Comparison of ENCODE assay signal across 1 cellular context in the genomic region with DNA sequence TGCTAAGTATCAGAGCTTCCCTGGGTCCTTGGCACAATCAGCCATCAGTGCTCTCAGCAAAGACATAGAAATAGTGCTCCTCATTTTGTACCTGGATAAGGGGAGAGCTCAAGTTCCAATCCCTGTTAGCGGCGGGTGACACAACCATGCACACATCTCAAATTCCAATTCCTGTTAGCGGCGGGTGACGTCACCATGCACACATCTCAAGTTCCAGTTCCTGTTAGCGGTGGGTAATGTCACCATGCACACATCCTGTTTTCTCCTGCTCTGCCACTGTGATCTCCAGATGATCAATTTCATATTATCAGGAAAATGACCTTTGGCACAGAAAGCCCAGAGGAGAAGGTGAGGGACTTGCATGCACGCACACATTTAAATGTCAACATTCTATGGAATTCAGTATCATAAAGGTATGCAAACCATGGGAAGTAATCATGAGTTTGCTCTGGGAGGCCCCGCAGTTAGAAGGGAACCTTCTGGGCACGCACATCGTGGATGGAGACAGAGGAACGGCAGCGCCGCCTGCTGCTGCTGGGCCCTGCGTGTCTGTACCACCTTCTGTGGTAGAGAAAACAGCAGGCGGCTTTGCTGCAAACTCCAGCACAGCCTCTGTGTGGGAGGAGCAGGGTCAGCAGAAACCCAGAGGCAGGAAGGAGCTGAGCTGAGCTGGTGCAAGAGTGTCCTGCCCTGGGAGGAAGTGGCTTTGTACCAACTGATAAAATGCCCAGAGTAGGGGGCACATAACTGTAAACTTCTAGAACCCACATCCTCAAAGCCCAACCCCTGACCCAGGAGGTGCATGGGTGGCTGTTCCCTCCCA.
TF ChIP-seq lines count a peak whose summit lies in the region.

No MANE protein-coding gene starts in this region.

TF ChIP-seq in HepG2, 621 proteins besides CTCF, POLR2A, EP300 and RAD21 (continued from another document and continues in another):
- TF ChIP-seq, protein P1, sequence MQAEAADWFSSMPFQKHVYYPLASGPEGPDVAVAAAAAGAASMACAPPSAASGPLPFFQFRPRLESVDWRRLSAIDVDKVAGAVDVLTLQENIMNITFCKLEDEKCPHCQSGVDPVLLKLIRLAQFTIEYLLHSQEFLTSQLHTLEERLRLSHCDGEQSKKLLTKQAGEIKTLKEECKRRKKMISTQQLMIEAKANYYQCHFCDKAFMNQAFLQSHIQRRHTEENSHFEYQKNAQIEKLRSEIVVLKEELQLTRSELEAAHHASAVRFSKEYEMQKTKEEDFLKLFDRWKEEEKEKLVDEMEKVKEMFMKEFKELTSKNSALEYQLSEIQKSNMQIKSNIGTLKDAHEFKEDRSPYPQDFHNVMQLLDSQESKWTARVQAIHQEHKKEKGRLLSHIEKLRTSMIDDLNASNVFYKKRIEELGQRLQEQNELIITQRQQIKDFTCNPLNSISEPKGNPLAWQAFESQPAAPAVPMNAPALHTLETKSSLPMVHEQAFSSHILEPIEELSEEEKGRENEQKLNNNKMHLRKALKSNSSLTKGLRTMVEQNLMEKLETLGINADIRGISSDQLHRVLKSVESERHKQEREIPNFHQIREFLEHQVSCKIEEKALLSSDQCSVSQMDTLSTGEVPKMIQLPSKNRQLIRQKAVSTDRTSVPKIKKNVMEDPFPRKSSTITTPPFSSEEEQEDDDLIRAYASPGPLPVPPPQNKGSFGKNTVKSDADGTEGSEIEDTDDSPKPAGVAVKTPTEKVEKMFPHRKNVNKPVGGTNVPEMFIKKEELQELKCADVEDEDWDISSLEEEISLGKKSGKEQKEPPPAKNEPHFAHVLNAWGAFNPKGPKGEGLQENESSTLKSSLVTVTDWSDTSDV (CRISPR knock-in tag; IDR thresholded peaks at IDR 0.05), result no peak
- TF ChIP-seq HNRNPL (IDR thresholded peaks at IDR 0.05; ENCODE audit: low read depth, low read length) (0 out of 2 replicates have a peak, but pooled peaks have one; percentile 49), ZFP37 (CRISPR knock-in tag; IDR thresholded peaks at IDR 0.05; ENCODE audit: borderline replicate concordance) (no peak), U2AF1 (optimal IDR thresholded peaks at IDR 0.05; ENCODE audit: low read depth, low read length) (no peak), KDM3A (CRISPR knock-in tag; IDR thresholded peaks at IDR 0.05; ENCODE audit: low read depth) (no peak; the same call in 1 of the 2 replicates), GATAD2A (CRISPR knock-in tag; IDR thresholded peaks at IDR 0.05) (peak; percentile 76), ZNF713 (CRISPR knock-in tag; IDR thresholded peaks at IDR 0.05) (no peak), ARNT2 (CRISPR knock-in tag; IDR thresholded peaks at IDR 0.05; ENCODE audit: low read depth) (no peak), SOX6 (IDR thresholded peaks at IDR 0.05) (no peak), SOX6 (CRISPR knock-in tag; IDR thresholded peaks at IDR 0.05) (peak; percentile 46), SMARCC2 (IDR thresholded peaks at IDR 0.05) (no peak), NONO (IDR thresholded peaks at IDR 0.05) (no peak), NONO (CRISPR knock-in tag; conservative IDR thresholded peaks at IDR 0.05) (peak; percentile 62; the same call in 1 of the 2 replicates), MAFF (IDR thresholded peaks at IDR 0.05; ENCODE audit: low read depth, low read length) (peak; percentile 24; the same call in 1 of the 2 replicates), JUNB (CRISPR knock-in tag; IDR thresholded peaks at IDR 0.05; ENCODE audit: borderline replicate concordance) (0 out of 2 replicates have a peak, but pooled peaks have one; percentile 54), ZNF543 (CRISPR knock-in tag; IDR thresholded peaks at IDR 0.05) (no peak), ZFY (CRISPR knock-in tag; IDR thresholded peaks at IDR 0.05) (peak; percentile 57; the same call in 1 of the 2 replicates), HHEX (CRISPR knock-in tag; IDR thresholded peaks at IDR 0.05) (no peak), ZNF484 (CRISPR knock-in tag; IDR thresholded peaks at IDR 0.05; ENCODE audit: borderline replicate concordance, low read depth) (no peak), ZNF629 (CRISPR knock-in tag; conservative IDR thresholded peaks at IDR 0.05) (no peak), TSC22D2 (CRISPR knock-in tag; IDR thresholded peaks at IDR 0.05; ENCODE audit: borderline replicate concordance) (no peak), ZNF768 (CRISPR knock-in tag; IDR thresholded peaks at IDR 0.05) (peak; percentile 85), MED1 (CRISPR knock-in tag; IDR thresholded peaks at IDR 0.05) (peak; percentile 95), KAT2B (IDR thresholded peaks at IDR 0.05; ENCODE audit: borderline replicate concordance, low read depth, low read length) (no peak), ZKSCAN8 (CRISPR knock-in tag; IDR thresholded peaks at IDR 0.05; ENCODE audit: borderline replicate concordance) (peak; percentile 84; the same call in 1 of the 2 replicates), ZNF230 (CRISPR knock-in tag; IDR thresholded peaks at IDR 0.05) (no peak), SP140L (CRISPR knock-in tag; IDR thresholded peaks at IDR 0.05; ENCODE audit: borderline replicate concordance) (no peak), ZNF33B (CRISPR knock-in tag; IDR thresholded peaks at IDR 0.05) (no peak), SP4 (CRISPR knock-in tag; IDR thresholded peaks at IDR 0.05) (no peak), HDAC1 (CRISPR knock-in tag; IDR thresholded peaks at IDR 0.05) (peak; percentile 81), ZSCAN25 (CRISPR knock-in tag; IDR thresholded peaks at IDR 0.05) (no peak), ZNF383 (CRISPR knock-in tag; IDR thresholded peaks at IDR 0.05; ENCODE audit: borderline replicate concordance) (no peak)
- TF ChIP-seq, protein P2, sequence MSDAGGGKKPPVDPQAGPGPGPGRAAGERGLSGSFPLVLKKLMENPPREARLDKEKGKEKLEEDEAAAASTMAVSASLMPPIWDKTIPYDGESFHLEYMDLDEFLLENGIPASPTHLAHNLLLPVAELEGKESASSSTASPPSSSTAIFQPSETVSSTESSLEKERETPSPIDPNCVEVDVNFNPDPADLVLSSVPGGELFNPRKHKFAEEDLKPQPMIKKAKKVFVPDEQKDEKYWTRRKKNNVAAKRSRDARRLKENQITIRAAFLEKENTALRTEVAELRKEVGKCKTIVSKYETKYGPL (CRISPR knock-in tag; IDR thresholded peaks at IDR 0.05), result no peak
- TF ChIP-seq, protein P3, sequence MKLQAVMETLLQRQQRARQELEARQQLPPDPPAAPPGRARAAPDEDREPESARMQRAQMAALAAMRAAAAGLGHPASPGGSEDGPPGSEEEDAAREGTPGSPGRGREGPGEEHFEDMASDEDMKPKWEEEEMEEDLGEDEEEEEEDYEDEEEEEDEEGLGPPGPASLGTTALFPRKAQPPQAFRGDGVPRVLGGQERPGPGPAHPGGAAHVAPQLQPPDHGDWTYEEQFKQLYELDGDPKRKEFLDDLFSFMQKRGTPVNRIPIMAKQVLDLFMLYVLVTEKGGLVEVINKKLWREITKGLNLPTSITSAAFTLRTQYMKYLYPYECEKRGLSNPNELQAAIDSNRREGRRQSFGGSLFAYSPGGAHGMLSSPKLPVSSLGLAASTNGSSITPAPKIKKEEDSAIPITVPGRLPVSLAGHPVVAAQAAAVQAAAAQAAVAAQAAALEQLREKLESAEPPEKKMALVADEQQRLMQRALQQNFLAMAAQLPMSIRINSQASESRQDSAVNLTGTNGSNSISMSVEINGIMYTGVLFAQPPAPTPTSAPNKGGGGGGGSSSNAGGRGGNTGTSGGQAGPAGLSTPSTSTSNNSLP (IDR thresholded peaks at IDR 0.05; ENCODE audit: low read depth, low read length), result peak; percentile 69
- TF ChIP-seq, protein P4, sequence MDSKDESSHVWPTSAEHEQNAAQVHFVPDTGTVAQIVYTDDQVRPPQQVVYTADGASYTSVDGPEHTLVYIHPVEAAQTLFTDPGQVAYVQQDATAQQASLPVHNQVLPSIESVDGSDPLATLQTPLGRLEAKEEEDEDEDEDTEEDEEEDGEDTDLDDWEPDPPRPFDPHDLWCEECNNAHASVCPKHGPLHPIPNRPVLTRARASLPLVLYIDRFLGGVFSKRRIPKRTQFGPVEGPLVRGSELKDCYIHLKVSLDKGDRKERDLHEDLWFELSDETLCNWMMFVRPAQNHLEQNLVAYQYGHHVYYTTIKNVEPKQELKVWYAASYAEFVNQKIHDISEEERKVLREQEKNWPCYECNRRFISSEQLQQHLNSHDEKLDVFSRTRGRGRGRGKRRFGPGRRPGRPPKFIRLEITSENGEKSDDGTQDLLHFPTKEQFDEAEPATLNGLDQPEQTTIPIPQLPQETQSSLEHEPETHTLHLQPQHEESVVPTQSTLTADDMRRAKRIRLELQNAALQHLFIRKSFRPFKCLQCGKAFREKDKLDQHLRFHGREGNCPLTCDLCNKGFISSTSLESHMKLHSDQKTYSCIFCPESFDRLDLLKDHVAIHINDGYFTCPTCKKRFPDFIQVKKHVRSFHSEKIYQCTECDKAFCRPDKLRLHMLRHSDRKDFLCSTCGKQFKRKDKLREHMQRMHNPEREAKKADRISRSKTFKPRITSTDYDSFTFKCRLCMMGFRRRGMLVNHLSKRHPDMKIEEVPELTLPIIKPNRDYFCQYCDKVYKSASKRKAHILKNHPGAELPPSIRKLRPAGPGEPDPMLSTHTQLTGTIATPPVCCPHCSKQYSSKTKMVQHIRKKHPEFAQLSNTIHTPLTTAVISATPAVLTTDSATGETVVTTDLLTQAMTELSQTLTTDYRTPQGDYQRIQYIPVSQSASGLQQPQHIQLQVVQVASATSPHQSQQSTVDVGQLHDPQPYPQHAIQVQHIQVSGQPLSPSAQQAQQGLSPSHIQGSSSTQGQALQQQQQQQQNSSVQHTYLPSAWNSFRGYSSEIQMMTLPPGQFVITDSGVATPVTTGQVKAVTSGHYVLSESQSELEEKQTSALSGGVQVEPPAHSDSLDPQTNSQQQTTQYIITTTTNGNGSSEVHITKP (CRISPR knock-in tag; IDR thresholded peaks at IDR 0.05; ENCODE audit: low read depth), result no peak
- TF ChIP-seq, protein P5, sequence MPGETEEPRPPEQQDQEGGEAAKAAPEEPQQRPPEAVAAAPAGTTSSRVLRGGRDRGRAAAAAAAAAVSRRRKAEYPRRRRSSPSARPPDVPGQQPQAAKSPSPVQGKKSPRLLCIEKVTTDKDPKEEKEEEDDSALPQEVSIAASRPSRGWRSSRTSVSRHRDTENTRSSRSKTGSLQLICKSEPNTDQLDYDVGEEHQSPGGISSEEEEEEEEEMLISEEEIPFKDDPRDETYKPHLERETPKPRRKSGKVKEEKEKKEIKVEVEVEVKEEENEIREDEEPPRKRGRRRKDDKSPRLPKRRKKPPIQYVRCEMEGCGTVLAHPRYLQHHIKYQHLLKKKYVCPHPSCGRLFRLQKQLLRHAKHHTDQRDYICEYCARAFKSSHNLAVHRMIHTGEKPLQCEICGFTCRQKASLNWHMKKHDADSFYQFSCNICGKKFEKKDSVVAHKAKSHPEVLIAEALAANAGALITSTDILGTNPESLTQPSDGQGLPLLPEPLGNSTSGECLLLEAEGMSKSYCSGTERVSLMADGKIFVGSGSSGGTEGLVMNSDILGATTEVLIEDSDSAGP (CRISPR knock-in tag; IDR thresholded peaks at IDR 0.05; ENCODE audit: borderline replicate concordance), result no peak; the same call in 1 of the 2 replicates
- TF ChIP-seq, protein P6, sequence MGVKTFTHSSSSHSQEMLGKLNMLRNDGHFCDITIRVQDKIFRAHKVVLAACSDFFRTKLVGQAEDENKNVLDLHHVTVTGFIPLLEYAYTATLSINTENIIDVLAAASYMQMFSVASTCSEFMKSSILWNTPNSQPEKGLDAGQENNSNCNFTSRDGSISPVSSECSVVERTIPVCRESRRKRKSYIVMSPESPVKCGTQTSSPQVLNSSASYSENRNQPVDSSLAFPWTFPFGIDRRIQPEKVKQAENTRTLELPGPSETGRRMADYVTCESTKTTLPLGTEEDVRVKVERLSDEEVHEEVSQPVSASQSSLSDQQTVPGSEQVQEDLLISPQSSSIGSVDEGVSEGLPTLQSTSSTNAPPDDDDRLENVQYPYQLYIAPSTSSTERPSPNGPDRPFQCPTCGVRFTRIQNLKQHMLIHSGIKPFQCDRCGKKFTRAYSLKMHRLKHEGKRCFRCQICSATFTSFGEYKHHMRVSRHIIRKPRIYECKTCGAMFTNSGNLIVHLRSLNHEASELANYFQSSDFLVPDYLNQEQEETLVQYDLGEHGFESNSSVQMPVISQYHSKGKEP (CRISPR knock-in tag; IDR thresholded peaks at IDR 0.05), result no peak
- TF ChIP-seq, protein P7, sequence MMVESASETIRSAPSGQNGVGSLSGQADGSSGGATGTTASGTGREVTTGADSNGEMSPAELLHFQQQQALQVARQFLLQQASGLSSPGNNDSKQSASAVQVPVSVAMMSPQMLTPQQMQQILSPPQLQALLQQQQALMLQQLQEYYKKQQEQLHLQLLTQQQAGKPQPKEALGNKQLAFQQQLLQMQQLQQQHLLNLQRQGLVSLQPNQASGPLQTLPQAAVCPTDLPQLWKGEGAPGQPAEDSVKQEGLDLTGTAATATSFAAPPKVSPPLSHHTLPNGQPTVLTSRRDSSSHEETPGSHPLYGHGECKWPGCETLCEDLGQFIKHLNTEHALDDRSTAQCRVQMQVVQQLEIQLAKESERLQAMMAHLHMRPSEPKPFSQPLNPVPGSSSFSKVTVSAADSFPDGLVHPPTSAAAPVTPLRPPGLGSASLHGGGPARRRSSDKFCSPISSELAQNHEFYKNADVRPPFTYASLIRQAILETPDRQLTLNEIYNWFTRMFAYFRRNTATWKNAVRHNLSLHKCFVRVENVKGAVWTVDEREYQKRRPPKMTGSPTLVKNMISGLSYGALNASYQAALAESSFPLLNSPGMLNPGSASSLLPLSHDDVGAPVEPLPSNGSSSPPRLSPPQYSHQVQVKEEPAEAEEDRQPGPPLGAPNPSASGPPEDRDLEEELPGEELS (CRISPR knock-in tag; IDR thresholded peaks at IDR 0.05), result peak; percentile 76
- TF ChIP-seq, protein P8, sequence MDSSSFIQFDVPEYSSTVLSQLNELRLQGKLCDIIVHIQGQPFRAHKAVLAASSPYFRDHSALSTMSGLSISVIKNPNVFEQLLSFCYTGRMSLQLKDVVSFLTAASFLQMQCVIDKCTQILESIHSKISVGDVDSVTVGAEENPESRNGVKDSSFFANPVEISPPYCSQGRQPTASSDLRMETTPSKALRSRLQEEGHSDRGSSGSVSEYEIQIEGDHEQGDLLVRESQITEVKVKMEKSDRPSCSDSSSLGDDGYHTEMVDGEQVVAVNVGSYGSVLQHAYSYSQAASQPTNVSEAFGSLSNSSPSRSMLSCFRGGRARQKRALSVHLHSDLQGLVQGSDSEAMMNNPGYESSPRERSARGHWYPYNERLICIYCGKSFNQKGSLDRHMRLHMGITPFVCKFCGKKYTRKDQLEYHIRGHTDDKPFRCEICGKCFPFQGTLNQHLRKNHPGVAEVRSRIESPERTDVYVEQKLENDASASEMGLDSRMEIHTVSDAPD (CRISPR knock-in tag; IDR thresholded peaks at IDR 0.05), result 0 out of 2 replicates have a peak, but pooled peaks have one; percentile 64
- TF ChIP-seq, protein P9, sequence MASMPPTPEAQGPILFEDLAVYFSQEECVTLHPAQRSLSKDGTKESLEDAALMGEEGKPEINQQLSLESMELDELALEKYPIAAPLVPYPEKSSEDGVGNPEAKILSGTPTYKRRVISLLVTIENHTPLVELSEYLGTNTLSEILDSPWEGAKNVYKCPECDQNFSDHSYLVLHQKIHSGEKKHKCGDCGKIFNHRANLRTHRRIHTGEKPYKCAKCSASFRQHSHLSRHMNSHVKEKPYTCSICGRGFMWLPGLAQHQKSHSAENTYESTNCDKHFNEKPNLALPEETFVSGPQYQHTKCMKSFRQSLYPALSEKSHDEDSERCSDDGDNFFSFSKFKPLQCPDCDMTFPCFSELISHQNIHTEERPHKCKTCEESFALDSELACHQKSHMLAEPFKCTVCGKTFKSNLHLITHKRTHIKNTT (CRISPR knock-in tag; IDR thresholded peaks at IDR 0.05), result no peak
- TF ChIP-seq, protein P10, sequence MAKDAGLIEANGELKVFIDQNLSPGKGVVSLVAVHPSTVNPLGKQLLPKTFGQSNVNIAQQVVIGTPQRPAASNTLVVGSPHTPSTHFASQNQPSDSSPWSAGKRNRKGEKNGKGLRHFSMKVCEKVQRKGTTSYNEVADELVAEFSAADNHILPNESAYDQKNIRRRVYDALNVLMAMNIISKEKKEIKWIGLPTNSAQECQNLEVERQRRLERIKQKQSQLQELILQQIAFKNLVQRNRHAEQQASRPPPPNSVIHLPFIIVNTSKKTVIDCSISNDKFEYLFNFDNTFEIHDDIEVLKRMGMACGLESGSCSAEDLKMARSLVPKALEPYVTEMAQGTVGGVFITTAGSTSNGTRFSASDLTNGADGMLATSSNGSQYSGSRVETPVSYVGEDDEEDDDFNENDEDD (CRISPR knock-in tag; IDR thresholded peaks at IDR 0.05; ENCODE audit: borderline replicate concordance), result no peak
